In genomic region chr6:36609582-36609981, GRCh38 we compare ENCODE assay signal across 9 cellular contexts. TPM values are rescaled to one million over a fixed set of nuclear protein-coding genes. Genes with fewer than 3 reads are reported as not detected.
DNase-seq lines count a peak whose midpoint lies in the region; ATAC-seq, FAIRE-seq and TF ChIP-seq lines count a peak whose summit lies in the region.
"Had no signal": no experiment of that assay in that cellular context is flagged by ENCODE, and none has a peak within 500 bp of the region (broad histone marks: within the 10 kb centered on the region; RNA-seq: fewer than 3 reads in every experiment).

No MANE protein-coding gene starts in this region.

- TF ChIP-seq RAD21 in H1 (IDR thresholded peaks at IDR 0.05 in 1 of 2, conservative IDR thresholded peaks at IDR 0.05 in 1 of 2; ENCODE audit: low read depth in 2 of 2, low read length in 2 of 2) = no peak

- no peaks in the 10 kb centered on the region for H3K9me3 Mint-ChIP-seq in progenitor cell of endocrine pancreas (ENCODE audit: low read depth)

- no peak for TF ChIP-seq EP300 in H1 (IDR thresholded peaks at IDR 0.05; ENCODE audit: borderline replicate concordance in 1 of 2, low read depth in 2 of 2, low read length in 2 of 2)

- no peak overlapping the region for H3K9ac ChIP-seq in OCI-LY1 (ENCODE audit: low read length)
- H3K9ac ChIP-seq in H1 (replicated peaks in 1 of 4; ENCODE audit: extremely low read depth in 1 of 4, low read depth in 3 of 4, low read length in 3 of 4) = no peak overlapping the region

- no peaks in the 10 kb centered on the region for H4K20me1 ChIP-seq in OCI-LY1 (ENCODE audit: insufficient read depth, low read length)
- peaks cover 9 to 19% of the 10 kb centered on the region in 2 experiments for H4K20me1 ChIP-seq in H1 (replicated peaks in 1 of 2; ENCODE audit: control insufficient read depth in 1 of 2, insufficient read depth in 2 of 2, low read length in 2 of 2)

- no peak overlapping the region for H3K14ac ChIP-seq in H1 (ENCODE audit: insufficient read length)

- ATAC-seq in GM21360 (IDR thresholded peaks at IDR 0.05; ENCODE audit: unreplicated experiment) = no peak

- H3K9me2 ChIP-seq in OCI-LY1 (ENCODE audit: low read depth, low read length) = no peaks in the 10 kb centered on the region

- H3K4me3 ChIP-seq in OCI-LY1 (ENCODE audit: low read depth, low read length, poor library complexity, severe bottlenecking) (no peak overlapping the region), H1 (ENCODE audit: extremely low read depth in 1 of 4, insufficient read depth in 2 of 4, low read depth in 3 of 4, low read length in 4 of 4) (no peak overlapping the region)

- H2BK120ac ChIP-seq in H1 (replicated peaks; ENCODE audit: low read depth, low read length) = no peak overlapping the region

- no peak overlapping the region for H2BK12ac ChIP-seq in H1 (ENCODE audit: low read depth, low read length)

- CTCF ChIA-PET in H1 (lab: Charles Lee; ENCODE audit: partially characterized antibody) = interaction anchor here (0.6 to 1.3 kb wide), 6 partner anchors 11 to 263 kb away, joined by 3 to 5 read pairs (median 3); no protein-coding TSS in a partner anchor

- TF ChIP-seq POLR2A in GM12892 (IDR thresholded peaks at IDR 0.05; ENCODE audit: low read depth, low read length) = peak; percentile 41
- no peak; a peak in 1 of 3 replicates for TF ChIP-seq POLR2A in H1 (IDR thresholded peaks at IDR 0.05; ENCODE audit: control extremely low read depth in 1 of 2, low read depth in 2 of 2, low read length in 2 of 2)

- H3K27ac Mint-ChIP-seq in progenitor cell of endocrine pancreas = peak overlapping the region; percentile 88

- no peak overlapping the region for H2BK15ac ChIP-seq in H1 (ENCODE audit: low read length)

- peaks cover 86% of the 10 kb centered on the region for H3K36me3 ChIP-seq in OCI-LY1 (ENCODE audit: insufficient read depth, low read length)
- H3K36me3 ChIP-seq in H1 (ENCODE audit: control insufficient read depth in 2 of 4, insufficient read depth in 4 of 4, low read length in 3 of 4) = peaks cover 16 to 78% (median 37%) of the 10 kb centered on the region in 4 experiments

- no peaks in the 10 kb centered on the region for H3K4me1 ChIP-seq in OCI-LY1 (ENCODE audit: insufficient read depth, low read length, severe bottlenecking)
- no peaks in the 10 kb centered on the region; a peak in 2 of 7 replicates for H3K4me1 ChIP-seq in H1 (replicated peaks in 1 of 4; ENCODE audit: control insufficient read depth in 3 of 4, insufficient read depth in 4 of 4, low read length in 3 of 4)

- DNase-seq in GM12892 (ENCODE audit: insufficient read length) (no peak), H1 (ENCODE audit: low read depth in 1 of 2, low spot score in 2 of 2) (no peak), progenitor cell of endocrine pancreas (ENCODE audit: low spot score, unreplicated experiment) (no peak), KG1 (lab: John Stamatoyannopoulos, UW) (no peak), COLO829 (ENCODE audit: low spot score) (no peak)
- DNase-seq: activated T-cell treated with anti-CD3 and anti-CD28 coated beads, Interleukin-2, amount 50 U/mL, for 1 hour; NCI-H2107 had no signal

- no peak overlapping the region for H4K91ac ChIP-seq in H1 (replicated peaks; ENCODE audit: insufficient read length, low read length)

- H3K4me3 Mint-ChIP-seq in progenitor cell of endocrine pancreas (ENCODE audit: low read depth) = no peak overlapping the region

- H3K36me3 Mint-ChIP-seq in progenitor cell of endocrine pancreas (ENCODE audit: insufficient read depth) = peaks cover 53% of the 10 kb centered on the region

- H3K18ac ChIP-seq in H1 (ENCODE audit: extremely low read depth, low read length) = no peak overlapping the region

- no peak overlapping the region for H3K23ac ChIP-seq in H1 (ENCODE audit: insufficient read length)

- H3K4me1 Mint-ChIP-seq in progenitor cell of endocrine pancreas (ENCODE audit: low read depth) = peaks cover 36% of the 10 kb centered on the region

- peaks cover 28% of the 10 kb centered on the region for H3F3A ChIP-seq in OCI-LY1 (ENCODE audit: insufficient read depth, low read length)

- FAIRE-seq in GM12892 (lab: Jason Lieb, UNC) = peak; percentile 70
- no peak for FAIRE-seq in H1 (lab: Jason Lieb, UNC)

- H2AK5ac ChIP-seq in H1 (ENCODE audit: low read depth, low read length) = no peak overlapping the region

- H3K27me3 ChIP-seq in OCI-LY1 (ENCODE audit: insufficient read depth, low read length) = no peaks in the 10 kb centered on the region
- no peaks in the 10 kb centered on the region for H3K27me3 ChIP-seq in H1 (replicated peaks in 1 of 4; ENCODE audit: control insufficient read depth in 3 of 4, extremely low read depth in 1 of 4, insufficient read depth in 3 of 4, low read length in 3 of 4)

- no peak overlapping the region for H4K8ac ChIP-seq in H1 (ENCODE audit: extremely low read depth, insufficient read depth, low read length)

- POLR2A ChIA-PET in H1 (lab: Charles Lee; ENCODE audit: partially characterized antibody) = interaction anchor here (0.6 to 14.6 kb wide), 11 partner anchors 9 to 267 kb away, joined by 3 to 386 read pairs (median 4); partner anchors contain the start of gene SRSF3

- H2BK20ac ChIP-seq in H1 (ENCODE audit: low read length) = no peak overlapping the region

- H3K4ac ChIP-seq in H1 (replicated peaks; ENCODE audit: insufficient read length, low read depth, low read length) = no peak overlapping the region

- no peaks in the 10 kb centered on the region for H3K23me2 ChIP-seq in H1 (ENCODE audit: low read depth, low read length)

- H3K56ac ChIP-seq in H1 (replicated peaks; ENCODE audit: insufficient read length, low read depth, low read length) = no peak overlapping the region

- no peak overlapping the region for H4K5ac ChIP-seq in H1 (ENCODE audit: insufficient read length, low read depth, low read length)

- H2AFZ ChIP-seq in OCI-LY1 (ENCODE audit: low read length) (no peak overlapping the region), H1 (ENCODE audit: low read length) (no peak overlapping the region)

- H3K9me3 ChIP-seq in OCI-LY1 (ENCODE audit: low read length) (no peaks in the 10 kb centered on the region), H1 (ENCODE audit: insufficient read depth in 2 of 2, low read depth in 1 of 2, low read length in 1 of 2) (no peaks in the 10 kb centered on the region)

- H3K27me3 Mint-ChIP-seq in progenitor cell of endocrine pancreas = no peaks in the 10 kb centered on the region

- TF ChIP-seq CTCF in OCI-LY1 (IDR thresholded peaks at IDR 0.05; ENCODE audit: low read length) = no peak
- no peak for TF ChIP-seq CTCF in H1 (IDR thresholded peaks at IDR 0.05; ENCODE audit: control extremely low read depth in 1 of 3, insufficient read depth in 1 of 3, low read depth in 1 of 3, low read length in 3 of 3)
- TF ChIP-seq CTCF in progenitor cell of endocrine pancreas (IDR thresholded peaks at IDR 0.05; ENCODE audit: unreplicated experiment) = no peak

- H2BK5ac ChIP-seq in H1 (ENCODE audit: low read depth, low read length) = no peak overlapping the region

- 0 out of 2 replicates have a peak, but pooled peaks cover 3% of the 10 kb centered on the region for H3K79me1 ChIP-seq in H1 (ENCODE audit: low read depth, low read length)

- H3K27ac ChIP-seq in OCI-LY1 (ENCODE audit: low read depth, low read length, poor library complexity, severe bottlenecking) = peak overlapping the region; percentile 22
- no peak overlapping the region for H3K27ac ChIP-seq in H1 (ENCODE audit: low read depth, low read length)

- H3K4me2 ChIP-seq in OCI-LY1 (ENCODE audit: low read length) = no peak overlapping the region
- H3K4me2 ChIP-seq in H1 (ENCODE audit: insufficient read depth in 1 of 2, low read depth in 2 of 2, low read length in 2 of 2) = no peak overlapping the region

- 91% methylated on average over 3 of the region's 3 CpGs; no CpG with 5 or more reads in 1 of the 2 experiments for WGBS in H1 (ENCODE audit: extremely low coverage in 1 of 2, insufficient coverage in 1 of 2, insufficient read length in 1 of 2, insufficient replicate concordance in 2 of 2, low coverage in 1 of 2, low lambda C conversion rate in 2 of 2, missing lambda C conversion rate in 1 of 2), 2 experiments

- H3K79me2 ChIP-seq in OCI-LY1 (ENCODE audit: insufficient read depth, low read length) = no peaks in the 10 kb centered on the region
- peaks cover under 1 to 20% of the 10 kb centered on the region in 2 experiments; a peak in 3 of 4 replicates for H3K79me2 ChIP-seq in H1 (ENCODE audit: control insufficient read depth in 1 of 2, insufficient read depth in 2 of 2, low read length in 2 of 2)

TF ChIP-seq in H1, 55 proteins besides CTCF, POLR2A, EP300 and RAD21:
- peak; percentile 70 for TF ChIP-seq POLR2AphosphoS5 (IDR thresholded peaks at IDR 0.05; ENCODE audit: low read depth, low read length)
- TF ChIP-seq JUND (IDR thresholded peaks at IDR 0.05; ENCODE audit: low read length) = no peak
TF ChIP-seq in H1: peak in this region for 1.

RNA-seq across cellular contexts. Expression of gene SRSF3, which starts 15.4 kb away (rescaled TPM):
- polyA plus RNA-seq in GM12892 (2012; ENCODE audit: missing spikeins) = 341 TPM
- total RNA-seq in H1 (2021; fragmentation: NEBNext Ultra II Directional; extraction: Animal tissue kit (Norgen Biotek cat#: 25700)) = 689 and 705 TPM in 2 replicates
- 471 and 548 TPM in 2 replicates for polyA plus RNA-seq in H1 (2011; rRNA removed)
- polyA plus RNA-seq in H1 (2011; cell fraction: cytosol; rRNA removed) = 649 TPM
- polyA plus RNA-seq in H1 (2011; cell fraction: nucleus; rRNA removed) = 159 TPM
- polyA plus RNA-seq in H1 (2012, experiment 1 of 2) = 696 to 1,158 TPM (median 791 TPM) in 4 replicates
- polyA plus RNA-seq in H1 (2012, experiment 2 of 2) = 40.8 TPM
- polyA plus RNA-seq in H1 (2013, experiment 1 of 2) = 293 TPM
- polyA plus RNA-seq in H1 (2013, experiment 2 of 2) = 286 TPM
- 323 and 336 TPM in 2 replicates for polyA minus RNA-seq in H1 (2011; rRNA and poly(A)+ RNA removed)
- polyA minus RNA-seq in H1 (2011; cell fraction: cytosol; rRNA and poly(A)+ RNA removed) = 155 TPM
- 183 TPM for polyA minus RNA-seq in H1 (2011; cell fraction: nucleus; rRNA and poly(A)+ RNA removed)
- total RNA-seq in progenitor cell of endocrine pancreas = 427 and 442 TPM in 2 replicates
